ENCODE assay signal across 22 cellular contexts in genomic region chrY:15814241-15814640, GRCh38.
A peak's percentile ranks its signal among the peaks of the same experiment; 100 is the strongest.
DNase-seq lines count a peak whose midpoint lies in the region; ATAC-seq, FAIRE-seq and TF ChIP-seq lines count a peak whose summit lies in the region.
"Had no signal": no experiment of that assay in that cellular context is flagged by ENCODE, and none has a peak within 500 bp of the region (broad histone marks: within the 10 kb centered on the region; RNA-seq: fewer than 3 reads in every experiment).

No MANE protein-coding gene starts in this region.

- no peak for FAIRE-seq in bronchial epithelial cell (lab: Jason Lieb, UNC)
- FAIRE-seq: A204.1, GM12878, GM19239, H54 had no signal

- no peaks in the 10 kb centered on the region for H3K36me3 Mint-ChIP-seq in activated CD8-positive, alpha-beta T cell treated with anti-CD3 and anti-CD28 coated beads, Interleukin-2, amount 10 ng/mL, durations not matched to agents 7 days and 5 days (ENCODE audit: low read depth)
- H3K36me3 Mint-ChIP-seq: CD4-positive, CD25-positive, alpha-beta regulatory T cell; CD8-positive, alpha-beta T cell had no signal

- POLR2A ChIA-PET in activated CD8-positive, alpha-beta T cell treated with anti-CD3 and anti-CD28 coated beads, Interleukin-2, amount 10 ng/mL, durations not matched to agents 7 days and 5 days (lab: Charles Lee) = no interaction called here

- H3K36me3 ChIP-seq in bronchial epithelial cell (ENCODE audit: control insufficient read depth, insufficient read depth, low read length) = no peaks in the 10 kb centered on the region
- H3K36me3 ChIP-seq: BLaER1, HAP-1 had no signal

- H3K4me3 ChIP-seq in bronchial epithelial cell (ENCODE audit: low read depth, low read length) = no peak overlapping the region
- H3K4me3 ChIP-seq: BLaER1, GM12878, GM23338, HAP-1 had no signal

- H3K4me1 Mint-ChIP-seq in activated CD8-positive, alpha-beta T cell treated with anti-CD3 and anti-CD28 coated beads, Interleukin-2, amount 10 ng/mL, durations not matched to agents 7 days and 5 days (ENCODE audit: low read depth) = no peaks in the 10 kb centered on the region
- H3K4me1 Mint-ChIP-seq: B cell; CD4-positive, CD25-positive, alpha-beta regulatory T cell; GM23338 had no signal

- H3K27me3 Mint-ChIP-seq in activated CD8-positive, alpha-beta T cell treated with anti-CD3 and anti-CD28 coated beads, Interleukin-2, amount 10 ng/mL, durations not matched to agents 7 days and 5 days (ENCODE audit: low read depth) = no peaks in the 10 kb centered on the region
- H3K27me3 Mint-ChIP-seq: B cell; CD4-positive, CD25-positive, alpha-beta regulatory T cell had no signal

- CTCF ChIA-PET in activated CD8-positive, alpha-beta T cell treated with anti-CD3 and anti-CD28 coated beads, Interleukin-2, amount 10 ng/mL, durations not matched to agents 7 days and 5 days (lab: Charles Lee) = no interaction called here

- ATAC-seq in activated CD8-positive, alpha-beta T cell treated with anti-CD3 and anti-CD28 coated beads, Interleukin-2, amount 10 ng/mL, durations not matched to agents 7 days and 5 days = no peak
- ATAC-seq: CD8-positive, alpha-beta T cell; GM12878; GM23338 had no signal

- DNase-seq in H4 (ENCODE audit: low spot score) (peak; percentile 6), bronchial epithelial cell (ENCODE audit: low read depth) (peak; percentile 78), glomerular visceral epithelial cell (ENCODE audit: extremely low spot score) (peak; percentile 25), DMS153 treated with DMSO at 0.1 percent for 48 hours (lab: John Stamatoyannopoulos, UW; ENCODE audit: unreplicated experiment) (no peak), GM19240 (ENCODE audit: insufficient read length, low spot score) (no peak)
- no peak for DNase-seq in activated CD8-positive, alpha-beta T cell treated with anti-CD3 and anti-CD28 coated beads, Interleukin-2, amount 10 ng/mL, durations not matched to agents 7 days and 5 days
- DNase-seq: Caco-2; CD4-positive, CD25-positive, alpha-beta regulatory T cell; CD8-positive, alpha-beta T cell; DMS153; DMS79; EL; GDM1; HFFc6 had no signal

- H3K4me3 Mint-ChIP-seq in activated CD8-positive, alpha-beta T cell treated with anti-CD3 and anti-CD28 coated beads, Interleukin-2, amount 10 ng/mL, durations not matched to agents 7 days and 5 days = no peak overlapping the region
- H3K4me3 Mint-ChIP-seq: B cell; CD4-positive, CD25-positive, alpha-beta regulatory T cell; CD8-positive, alpha-beta T cell; GM23338; HFFc6 had no signal

- H3K27me3 ChIP-seq in bronchial epithelial cell (ENCODE audit: control insufficient read depth, insufficient read depth, low read length) = no peaks in the 10 kb centered on the region
- H3K27me3 ChIP-seq: BLaER1 had no signal

- no peak for TF ChIP-seq CTCF in bronchial epithelial cell (IDR thresholded peaks at IDR 0.05; ENCODE audit: insufficient read depth, low read length, severe bottlenecking)

- no peak overlapping the region for H3K27ac Mint-ChIP-seq in activated CD8-positive, alpha-beta T cell treated with anti-CD3 and anti-CD28 coated beads, Interleukin-2, amount 10 ng/mL, durations not matched to agents 7 days and 5 days
- H3K27ac Mint-ChIP-seq: B cell; CD4-positive, CD25-positive, alpha-beta regulatory T cell; CD8-positive, alpha-beta T cell; GM23338; HFFc6 had no signal

- peaks cover 6% of the 10 kb centered on the region for H3K9me3 Mint-ChIP-seq in activated CD8-positive, alpha-beta T cell treated with anti-CD3 and anti-CD28 coated beads, Interleukin-2, amount 10 ng/mL, durations not matched to agents 7 days and 5 days (ENCODE audit: insufficient read depth)
- H3K9me3 Mint-ChIP-seq: GM23338 had no signal

Comparison
In these comparisons a context has a peak if more than half of its experiments do, and no peak if none do; other contexts are left out.
1. DNase-seq: peak in H4 (single experiment), bronchial epithelial cell (single experiment) and glomerular visceral epithelial cell (single experiment); none in activated CD8-positive, alpha-beta T cell treated with anti-CD3 and anti-CD28 coated beads, Interleukin-2, amount 10 ng/mL, durations not matched to agents 7 days and 5 days (single experiment), DMS153 treated with DMSO at 0.1 percent for 48 hours (single experiment) and GM19240 (single experiment).